18 cellular contexts compared by ENCODE assay signal in the genomic region with DNA sequence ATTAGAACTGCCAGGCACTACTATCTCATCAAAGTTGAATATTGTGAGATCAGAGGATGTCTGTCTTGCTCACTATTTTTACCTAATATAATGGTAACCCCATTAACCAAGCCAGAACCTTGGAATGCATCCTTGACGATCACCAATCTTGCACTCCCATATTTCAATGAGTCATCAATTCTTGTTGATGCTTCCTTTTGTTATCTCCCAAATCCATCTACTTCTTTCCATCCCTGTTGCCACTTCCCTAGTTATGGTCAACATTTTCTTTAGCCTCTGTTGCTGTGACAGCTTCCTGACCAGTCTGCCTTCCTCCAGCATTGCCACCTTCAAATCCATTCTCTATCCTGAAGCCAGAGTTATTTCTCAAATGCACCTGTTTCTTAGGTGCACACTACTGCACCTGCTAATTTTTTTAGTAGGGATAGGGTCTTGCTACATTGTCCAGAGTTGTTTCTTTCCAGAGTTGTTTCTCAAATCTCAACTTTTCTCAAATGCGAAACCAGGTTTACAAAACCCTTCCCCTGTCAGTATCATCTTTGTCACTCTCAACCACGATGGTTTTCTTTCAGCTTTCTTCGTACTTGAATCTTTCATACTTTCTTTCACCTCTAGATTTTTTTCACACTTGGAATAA. TPM values are rescaled to one million over a fixed set of nuclear protein-coding genes. Genes with fewer than 3 reads are reported as not detected.
DNase-seq lines count a peak whose midpoint lies in the region; ATAC-seq, FAIRE-seq and TF ChIP-seq lines count a peak whose summit lies in the region.
"Had no signal": no experiment of that assay in that cellular context is flagged by ENCODE, and none has a peak within 500 bp of the region (broad histone marks: within the 10 kb centered on the region; RNA-seq: fewer than 3 reads in every experiment).

No MANE protein-coding gene starts in this region.

- ATAC-seq in A549, result no peak
- no peak for ATAC-seq in IMR-90 (ENCODE audit: low read depth)
- no peak for ATAC-seq in thoracic aorta (ENCODE audit: insufficient number of reproducible peaks, low FRiP score, low read depth)
- no peak for ATAC-seq in activated naive CD8-positive, alpha-beta T cell treated with anti-CD3 and anti-CD28 coated beads, Interleukin-2, amount 50 U/mL, for 24 hours
- ATAC-seq: GM23338, HCT116 had no signal

- TF ChIP-seq EP300 in A549 (IDR thresholded peaks at IDR 0.05), result no peak

- H2BK5ac ChIP-seq in IMR-90 (ENCODE audit: low read depth, low read length, poor library complexity, severe bottlenecking), result no peak overlapping the region

- H2BK120ac ChIP-seq in IMR-90 (ENCODE audit: low read depth, low read length), result no peak overlapping the region

- H3K4me1 Mint-ChIP-seq in activated naive CD8-positive, alpha-beta T cell treated with anti-CD3 and anti-CD28 coated beads, Interleukin-2, amount 50 U/mL, for 24 hours, result no peaks in the 10 kb centered on the region
- H3K4me1 Mint-ChIP-seq: CD14-positive monocyte, GM23338 had no signal

- H2AK5ac ChIP-seq in IMR-90 (ENCODE audit: low read depth, low read length), result no peak overlapping the region

- H3K27ac Mint-ChIP-seq in activated naive CD8-positive, alpha-beta T cell treated with anti-CD3 and anti-CD28 coated beads, Interleukin-2, amount 50 U/mL, for 24 hours, result no peak overlapping the region
- H3K27ac Mint-ChIP-seq: CD14-positive monocyte; CD4-positive, alpha-beta memory T cell; GM23338 had no signal

- no peak overlapping the region for H2AFZ ChIP-seq in IMR-90 (replicated peaks; ENCODE audit: low read length, poor library complexity)
- H2AFZ ChIP-seq: GM23338 had no signal

- no peaks in the 10 kb centered on the region for H4K20me1 ChIP-seq in IMR-90 (ENCODE audit: insufficient read depth, low read length)

- H3K4me3 Mint-ChIP-seq in activated naive CD8-positive, alpha-beta T cell treated with anti-CD3 and anti-CD28 coated beads, Interleukin-2, amount 50 U/mL, for 24 hours, result no peak overlapping the region
- H3K4me3 Mint-ChIP-seq: CD14-positive monocyte; CD4-positive, alpha-beta memory T cell; GM23338 had no signal

- peaks cover 5% of the 10 kb centered on the region for H3K27me3 ChIP-seq in IMR-90 (ENCODE audit: control insufficient read depth, insufficient read depth, low read length)
- no peaks in the 10 kb centered on the region for H3K27me3 ChIP-seq in ascending aorta
- no peaks in the 10 kb centered on the region for H3K27me3 ChIP-seq in thoracic aorta (replicated peaks; ENCODE audit: insufficient read depth)
- H3K27me3 ChIP-seq in vagina, result no peaks in the 10 kb centered on the region
- H3K27me3 ChIP-seq: BLaER1 had no signal

- no peak overlapping the region for H3K23ac ChIP-seq in IMR-90 (ENCODE audit: low read depth, low read length)

- H3K9me3 Mint-ChIP-seq in activated naive CD8-positive, alpha-beta T cell treated with anti-CD3 and anti-CD28 coated beads, Interleukin-2, amount 50 U/mL, for 24 hours, result no peaks in the 10 kb centered on the region
- H3K9me3 Mint-ChIP-seq: CD14-positive monocyte, GM23338 had no signal

- H3K79me1 ChIP-seq in IMR-90 (ENCODE audit: low read depth in 1 of 2, low read length in 2 of 2), result no peaks in the 10 kb centered on the region

- H3K36me3 ChIP-seq in IMR-90 (ENCODE audit: control insufficient read depth, insufficient read depth, low read length) (no peaks in the 10 kb centered on the region), ascending aorta (peaks cover 20 to 31% of the 10 kb centered on the region in 2 donors), thoracic aorta (peaks cover 20% of the 10 kb centered on the region), vagina (no peaks in the 10 kb centered on the region)

- H3K9me1 ChIP-seq in IMR-90 (ENCODE audit: insufficient read depth, low read length), result no peaks in the 10 kb centered on the region

- H3K18ac ChIP-seq in IMR-90 (ENCODE audit: low read depth, low read length), result no peak overlapping the region

- intact Hi-C loops in IMR-90 (cut with micrococcal nuclease) (no loop called here), ascending aorta (cut with DNase I) (no loop called here), vagina (cut with DNase I) (no loop called here)

- no peak overlapping the region for H2BK15ac ChIP-seq in IMR-90 (ENCODE audit: low read depth, low read length)

- CTCF ChIA-PET in A549 (lab: Yijun Ruan, JAX), result no interaction called here
- CTCF ChIA-PET in IMR-90 (lab: Yijun Ruan, JAX), result no interaction called here

- no TSS peak for BruUV-seq in IMR-90 (replicated peaks; lab: Mats Ljungman, UMichigan)

- H3K4me3 ChIP-seq in A549 (no peak overlapping the region), IMR-90 (ENCODE audit: insufficient read depth, low read depth, low read length) (no peak overlapping the region), ascending aorta (no peak overlapping the region), thoracic aorta (peak overlapping the region; percentile 22), vagina (no peak overlapping the region)
- H3K4me3 ChIP-seq: BLaER1, GM23338 had no signal

- no peak overlapping the region for H4K5ac ChIP-seq in IMR-90 (ENCODE audit: low read depth, low read length)

- no peak overlapping the region for H4K91ac ChIP-seq in IMR-90 (ENCODE audit: insufficient read depth, low read depth, low read length)

- H3K4me2 ChIP-seq in A549, result no peak overlapping the region
- no peak overlapping the region for H3K4me2 ChIP-seq in IMR-90 (ENCODE audit: low read depth, low read length)
- H3K4me2 ChIP-seq: BLaER1, GM23338 had no signal

- no peak overlapping the region for H3K56ac ChIP-seq in IMR-90 (ENCODE audit: extremely low read depth, insufficient read depth, low read length)

- no peak overlapping the region for H3K14ac ChIP-seq in IMR-90 (replicated peaks; ENCODE audit: low read depth, low read length)

- no peak overlapping the region for H2BK20ac ChIP-seq in IMR-90 (ENCODE audit: low read depth, low read length)

- no peak overlapping the region for H4K8ac ChIP-seq in IMR-90 (ENCODE audit: low read depth in 2 of 2, low read length in 2 of 2)

- H3K36me3 Mint-ChIP-seq in activated naive CD8-positive, alpha-beta T cell treated with anti-CD3 and anti-CD28 coated beads, Interleukin-2, amount 50 U/mL, for 24 hours (ENCODE audit: low read depth), result no peaks in the 10 kb centered on the region
- H3K36me3 Mint-ChIP-seq: CD14-positive monocyte; CD4-positive, alpha-beta memory T cell had no signal

- in situ Hi-C loops in IMR-90 (cut with MboI; ENCODE audit: low sequenced_read_pairs), result no loop called here

- no peak overlapping the region for H3K9ac ChIP-seq in IMR-90 (ENCODE audit: low read depth, low read length)
- H3K9ac ChIP-seq: BLaER1 had no signal

- no peak overlapping the region for H3K4ac ChIP-seq in IMR-90 (ENCODE audit: low read depth, low read length)

- H3K27me3 Mint-ChIP-seq in activated naive CD8-positive, alpha-beta T cell treated with anti-CD3 and anti-CD28 coated beads, Interleukin-2, amount 50 U/mL, for 24 hours, result no peaks in the 10 kb centered on the region

- TF ChIP-seq CTCF in A549 (IDR thresholded peaks at IDR 0.05), result no peak
- no peak for TF ChIP-seq CTCF in IMR-90 (conservative IDR thresholded peaks at IDR 0.05; ENCODE audit: low read depth, low read length)
- TF ChIP-seq CTCF in ascending aorta (IDR thresholded peaks at IDR 0.05), result no peak
- no peak for TF ChIP-seq CTCF in thoracic aorta (IDR thresholded peaks at IDR 0.05)
- TF ChIP-seq CTCF in vagina (IDR thresholded peaks at IDR 0.05), result no peak

- dilution Hi-C loops in IMR-90 (cut with HindIII; ENCODE audit: low sequenced_read_pairs, unreplicated experiment), result no loop called here

- H3K4me1 ChIP-seq in A549 (no peaks in the 10 kb centered on the region), IMR-90 (ENCODE audit: control insufficient read depth, insufficient read depth, low read length) (no peaks in the 10 kb centered on the region), ascending aorta (peaks cover 11 to 56% of the 10 kb centered on the region in 2 donors), thoracic aorta (ENCODE audit: control insufficient read depth in 1 of 2, low read depth in 2 of 2) (peaks cover 28 to 96% of the 10 kb centered on the region in 2 donors), vagina (no peaks in the 10 kb centered on the region)
- H3K4me1 ChIP-seq: BLaER1 had no signal

- H3K27ac ChIP-seq in A549, result no peak overlapping the region
- no peak overlapping the region for H3K27ac ChIP-seq in IMR-90 (ENCODE audit: insufficient read depth, low read length)
- H3K27ac ChIP-seq in ascending aorta, result peak overlapping the region; percentile 10 to 35
- H3K27ac ChIP-seq in thoracic aorta, result peak overlapping the region; percentile 10 to 42
- H3K27ac ChIP-seq in vagina, result no peak overlapping the region
- H3K27ac ChIP-seq: BLaER1 had no signal

- H2AK9ac ChIP-seq in IMR-90 (replicated peaks; ENCODE audit: low read depth, low read length, poor library complexity), result no peak overlapping the region

- no peak for DNase-seq in A549 (ENCODE audit: low read depth in 1 of 2, low spot score in 1 of 2)
- DNase-seq in IMR-90, result no peak
- DNase-seq in ascending aorta (ENCODE audit: low spot score in 2 of 2), result no peak
- no peak for DNase-seq in thoracic aorta (ENCODE audit: low spot score)
- no peak for DNase-seq in AML-193 (lab: John Stamatoyannopoulos, UW)
- no peak for DNase-seq in vagina (ENCODE audit: extremely low spot score in 2 of 2)
- no peak for DNase-seq in activated naive CD8-positive, alpha-beta T cell treated with anti-CD3 and anti-CD28 coated beads, Interleukin-2, amount 50 U/mL, for 24 hours
- DNase-seq: 8988T; CD4-positive, alpha-beta memory T cell; DMS153; DMS79; GF-D8 had no signal

- no peak for TF ChIP-seq RAD21 in A549 (conservative IDR thresholded peaks at IDR 0.05 in 1 of 2, IDR thresholded peaks at IDR 0.05 in 1 of 2)
- no peak for TF ChIP-seq RAD21 in IMR-90 (IDR thresholded peaks at IDR 0.05; ENCODE audit: low read length)

- TF ChIP-seq POLR2A in A549 (IDR thresholded peaks at IDR 0.05; ENCODE audit: low read length) (no peak), IMR-90 (IDR thresholded peaks at IDR 0.05; ENCODE audit: low read depth, low read length) (no peak), vagina (IDR thresholded peaks at IDR 0.05) (no peak)

- POLR2A ChIA-PET in A549 (lab: Yijun Ruan, JAX) (no interaction called here), IMR-90 (lab: Charles Lee; ENCODE audit: unreplicated experiment) (no interaction called here)

- 12% methylated on average over 4 of the region's 4 CpGs for WGBS in A549 (ENCODE audit: missing lambda C conversion rate)
- WGBS in IMR-90 (ENCODE audit: extremely low coverage in 2 of 2, insufficient read length in 1 of 2), 2 experiments, result 83% methylated on average over 1 of the region's 4 CpGs; no CpG with 5 or more reads in 1 of the 2 experiments

- no peak for FAIRE-seq in A549 (lab: Jason Lieb, UNC)
- FAIRE-seq: H54, HTR-8/SVneo had no signal

- no peaks in the 10 kb centered on the region for H3K9me3 ChIP-seq in A549
- H3K9me3 ChIP-seq in IMR-90 (ENCODE audit: control insufficient read depth, insufficient read depth, low read length), result no peaks in the 10 kb centered on the region
- H3K9me3 ChIP-seq in ascending aorta, result no peaks in the 10 kb centered on the region
- H3K9me3 ChIP-seq in thoracic aorta, result no peaks in the 10 kb centered on the region
- no peaks in the 10 kb centered on the region for H3K9me3 ChIP-seq in vagina

RNA-seq across cellular contexts. Expression of a gene that starts 15.7 kb away (rescaled TPM):
- polyA plus RNA-seq in A549 (2011; rRNA removed), result 0.12 TPM in 1 of 2 replicates, not detected in the other
- 0.01 TPM in 1 of 2 replicates, not detected in the other for polyA plus RNA-seq in A549 (2012; cell fraction: cytosol; rRNA removed)
- 0.01 TPM in 1 of 2 replicates, not detected in the other for polyA plus RNA-seq in A549 (2012; cell fraction: nucleus; rRNA removed)
- not detected in 3 replicates for polyA plus RNA-seq in A549 (2017; fragmentation: RNase III; extraction: RNeasy Plus Mini Kit Qiagen cat#74134 plus additional on column Dnase treatment)
- not detected in 2 replicates for polyA minus RNA-seq in A549 (2011; rRNA and poly(A)+ RNA removed)
- under 0.01 TPM in 2 replicates for total RNA-seq in IMR-90 (2012; rRNA removed)
- 0.01 and 0.02 TPM in 2 replicates for polyA plus RNA-seq in IMR-90 (2012; rRNA removed)
- under 0.01 TPM in 1 of 2 replicates, not detected in the other for polyA plus RNA-seq in IMR-90 (2012; cell fraction: cytosol; rRNA removed)
- 0.01 and 0.03 TPM in 2 replicates for polyA plus RNA-seq in IMR-90 (2012; cell fraction: nucleus; rRNA removed; ENCODE audit: low replicate concordance)
- total RNA-seq in ascending aorta, result 231 TPM
- 1,000 to 10,000 TPM; 1,137 to 1,173 TPM for total RNA-seq in thoracic aorta
- total RNA-seq in vagina, result 15.5 TPM
- total RNA-seq: CD4-positive, alpha-beta memory T cell; GM23338 had no signal
- polyA plus RNA-seq: CD14-positive monocyte; CD4-positive, alpha-beta memory T cell; GM23338 had no signal

Comparison
In these comparisons a context has a peak if more than half of its experiments do, and no peak if none do; other contexts are left out.
1. H3K27ac ChIP-seq: peak in ascending aorta (2 of 2) and thoracic aorta (2 of 2); none in A549 (0 of 2), IMR-90 (single experiment) and vagina (single experiment).
2. RNA of a gene that starts 15.7 kb away (total RNA-seq): 1,137 to 1,173 TPM in thoracic aorta, 231 TPM in ascending aorta (single experiment) and 15.5 TPM in vagina (single experiment); under 0.01 TPM in IMR-90; every median in the first group is over 10 times any median in the second.